Comparison of ENCODE assay signal across 26 cellular contexts in genomic region chr6:131054392-131055250, GRCh38. TPM values are rescaled to one million over a fixed set of nuclear protein-coding genes. Genes with fewer than 3 reads are reported as not detected.
DNase-seq lines count a peak whose midpoint lies in the region; ATAC-seq, FAIRE-seq and TF ChIP-seq lines count a peak whose summit lies in the region.
"Had no signal": no experiment of that assay in that cellular context is flagged by ENCODE, and none has a peak within 500 bp of the region (broad histone marks: within the 10 kb centered on the region; RNA-seq: fewer than 3 reads in every experiment).

No MANE protein-coding gene starts in this region.

- TF ChIP-seq CTCF in Calu3 (IDR thresholded peaks at IDR 0.05; ENCODE audit: unreplicated experiment) (no peak), PC-9 (conservative IDR thresholded peaks at IDR 0.05) (no peak), mammary epithelial cell (conservative IDR thresholded peaks at IDR 0.05 in 1 of 2, IDR thresholded peaks at IDR 0.05 in 1 of 2; ENCODE audit: extremely low read depth in 1 of 2, insufficient read depth in 1 of 2, low read depth in 1 of 2, low read length in 2 of 2) (no peak), keratinocyte (optimal IDR thresholded peaks at IDR 0.05 in 1 of 3, IDR thresholded peaks at IDR 0.05 in 1 of 3, conservative IDR thresholded peaks at IDR 0.05 in 1 of 3; ENCODE audit: extremely low read depth in 1 of 3, insufficient read depth in 2 of 3, low read length in 3 of 3) (no peak), prostate gland (IDR thresholded peaks at IDR 0.05) (no peak)

- peaks cover 41% of the 10 kb centered on the region for H3K4me1 Mint-ChIP-seq in Calu3 (ENCODE audit: low read depth, unreplicated experiment)
- H3K4me1 Mint-ChIP-seq: activated CD4-positive, alpha-beta T cell treated with anti-CD3 and anti-CD28 coated beads, Interleukin-2, amount 10 ng/mL, durations not matched to agents 7 days and 5 days; activated CD8-positive, alpha-beta memory T cell treated with anti-CD3 and anti-CD28 coated beads, Interleukin-2, amount 10 ng/mL, durations not matched to agents 7 days and 5 days; activated naive CD4-positive, alpha-beta T cell treated with anti-CD3 and anti-CD28 coated beads, Interleukin-2, amount 50 U/mL, for 24 hours had no signal

- no peak overlapping the region for H2AFZ ChIP-seq in PC-9
- H2AFZ ChIP-seq in mammary epithelial cell (ENCODE audit: low read depth, low read length): no peak overlapping the region
- H2AFZ ChIP-seq in keratinocyte (ENCODE audit: control insufficient read depth, low read length): no peak overlapping the region
- H2AFZ ChIP-seq: GM23338 had no signal

- CTCF ChIA-PET in Calu3 (lab: Charles Lee) (no interaction called here), PC-9 (lab: Charles Lee) (no interaction called here), mammary epithelial cell (lab: Charles Lee; ENCODE audit: low non-redundant PET) (no interaction called here)

- ATAC-seq in GM21786 (IDR thresholded peaks at IDR 0.05; ENCODE audit: unreplicated experiment) (no peak), HG02852 (IDR thresholded peaks at IDR 0.05; ENCODE audit: unreplicated experiment) (no peak)
- ATAC-seq: activated CD8-positive, alpha-beta memory T cell treated with anti-CD3 and anti-CD28 coated beads, Interleukin-2, amount 10 ng/mL, durations not matched to agents 7 days and 5 days; GM23338; left lobe of liver; natural killer cell treated with Interleukin-12 subunit alpha and Interleukin-12 subunit beta and Interleukin-15 and Interleukin-18, amount 100 ng/mL, for 72 hours; right cardiac atrium had no signal

- DNase-seq in Calu3: no peak
- DNase-seq in PC-9: no peak
- peak; percentile 67 for DNase-seq in mammary epithelial cell
- DNase-seq in keratinocyte (ENCODE audit: low read depth, low spot score): peak; percentile 45
- no peak for DNase-seq in inferior parietal cortex (ENCODE audit: extremely low spot score)
- DNase-seq in prostate gland (ENCODE audit: low spot score): no peak
- DNase-seq: activated CD4-positive, alpha-beta T cell treated with anti-CD3 and anti-CD28 coated beads, Interleukin-2, amount 10 ng/mL, durations not matched to agents 7 days and 5 days; activated CD8-positive, alpha-beta memory T cell treated with anti-CD3 and anti-CD28 coated beads, Interleukin-2, amount 10 ng/mL, durations not matched to agents 7 days and 5 days; DMS 273 treated with DMSO at 0.1 percent for 48 hours; MM.1S; NCI-H1417; NCI-H2081; NCI-H446 treated with DMSO at 0.1 percent for 48 hours; ovary had no signal

- H3F3A ChIP-seq in PC-9 (ENCODE audit: insufficient read depth, low read depth): 0 out of 2 replicates have a peak, but pooled peaks cover 6% of the 10 kb centered on the region

- H4K20me1 ChIP-seq in PC-9 (ENCODE audit: insufficient read depth) (no peaks in the 10 kb centered on the region), mammary epithelial cell (ENCODE audit: insufficient read depth, low read length) (no peaks in the 10 kb centered on the region), keratinocyte (ENCODE audit: control insufficient read depth, extremely low read depth, insufficient read depth, low read length) (no peaks in the 10 kb centered on the region)

- peaks cover 35% of the 10 kb centered on the region for H3K9me3 ChIP-seq in PC-9 (ENCODE audit: insufficient read depth, low read depth)
- H3K9me3 ChIP-seq in mammary epithelial cell (replicated peaks; ENCODE audit: insufficient read depth, low read length): peaks cover 23% of the 10 kb centered on the region
- H3K9me3 ChIP-seq in keratinocyte (ENCODE audit: control insufficient read depth, low read depth, low read length): peaks cover 16% of the 10 kb centered on the region
- peaks cover 4% of the 10 kb centered on the region for H3K9me3 ChIP-seq in prostate gland

- FAIRE-seq in keratinocyte (lab: Jason Lieb, UNC): no peak
- FAIRE-seq: endothelial cell of umbilical vein had no signal

- H3K36me3 ChIP-seq in PC-9 (ENCODE audit: low read depth) (no peaks in the 10 kb centered on the region), mammary epithelial cell (ENCODE audit: insufficient read depth, low read length) (no peaks in the 10 kb centered on the region), keratinocyte (ENCODE audit: control insufficient read depth in 2 of 2, extremely low read depth in 1 of 2, insufficient read depth in 2 of 2, low read length in 2 of 2) (no peaks in the 10 kb centered on the region), prostate gland (no peaks in the 10 kb centered on the region)
- H3K36me3 ChIP-seq: ascending aorta, ovary had no signal

- intact Hi-C loops in Calu3 (cut with micrococcal nuclease; ENCODE audit: unreplicated experiment) (no loop called here), PC-9 (cut with micrococcal nuclease; ENCODE audit: unreplicated experiment) (no loop called here), mammary epithelial cell (cut with micrococcal nuclease) (no loop called here), prostate gland (cut with DNase I) (no loop called here)

- H3K4me3 Mint-ChIP-seq in Calu3 (ENCODE audit: low read depth, unreplicated experiment): no peak overlapping the region
- H3K4me3 Mint-ChIP-seq: activated CD4-positive, alpha-beta T cell treated with anti-CD3 and anti-CD28 coated beads, Interleukin-2, amount 10 ng/mL, durations not matched to agents 7 days and 5 days; activated CD8-positive, alpha-beta memory T cell treated with anti-CD3 and anti-CD28 coated beads, Interleukin-2, amount 10 ng/mL, durations not matched to agents 7 days and 5 days; activated naive CD4-positive, alpha-beta T cell treated with anti-CD3 and anti-CD28 coated beads, Interleukin-2, amount 50 U/mL, for 24 hours; GM23338; natural killer cell treated with Interleukin-12 subunit alpha and Interleukin-12 subunit beta and Interleukin-15 and Interleukin-18, amount 100 ng/mL, for 72 hours; stimulated activated naive CD8-positive, alpha-beta T cell treated with anti-CD3 and anti-CD28 coated beads, Interleukin-15, Interleukin-2, amounts not matched to agents 100 ng/mL and 50 ng/mL, for 24 hours had no signal

- in situ Hi-C loops in mammary epithelial cell (cut with MboI; ENCODE audit: low sequenced_read_pairs in 2 of 2): no loop called here

- no peaks in the 10 kb centered on the region for H3K9me2 ChIP-seq in PC-9 (ENCODE audit: insufficient read depth)

- H3K27me3 ChIP-seq in PC-9 (ENCODE audit: insufficient read depth, low read depth) (no peaks in the 10 kb centered on the region), mammary epithelial cell (ENCODE audit: insufficient read depth, low read length) (no peaks in the 10 kb centered on the region), keratinocyte (ENCODE audit: control insufficient read depth, extremely low read depth, insufficient read depth, low read length) (no peaks in the 10 kb centered on the region), prostate gland (replicated peaks; ENCODE audit: insufficient read depth) (no peaks in the 10 kb centered on the region)
- H3K27me3 ChIP-seq: ascending aorta, ovary, SJCRH30, tibial nerve had no signal

- H3K36me3 Mint-ChIP-seq in Calu3 (ENCODE audit: insufficient read depth, unreplicated experiment): peaks cover 36% of the 10 kb centered on the region

- dilution Hi-C loops in mammary epithelial cell (cut with HindIII; ENCODE audit: low sequenced_read_pairs) (no loop called here), keratinocyte (cut with MboI; ENCODE audit: extremely low pct_ligation_motif_present, low sequenced_read_pairs) (no loop called here)

- WGBS in mammary epithelial cell (ENCODE audit: low coverage, missing lambda C conversion rate): 88% methylated on average over 6 of the region's 6 CpGs
- 97% methylated on average over 6 of the region's 6 CpGs for WGBS in prostate gland

- peak overlapping the region; percentile 42; the same call in 1 of the 2 replicates for H3K27ac ChIP-seq in PC-9
- H3K27ac ChIP-seq in mammary epithelial cell (ENCODE audit: insufficient read depth, low read depth, low read length): peak overlapping the region; percentile 78
- peak overlapping the region; percentile 76 for H3K27ac ChIP-seq in keratinocyte (ENCODE audit: control insufficient read depth, insufficient read depth, low read length)
- no peak overlapping the region for H3K27ac ChIP-seq in prostate gland
- H3K27ac ChIP-seq: ascending aorta, ovary, SJCRH30, tibial nerve had no signal

- H3K4me3 ChIP-seq in PC-9: no peak overlapping the region
- H3K4me3 ChIP-seq in mammary epithelial cell (replicated peaks in 1 of 3; ENCODE audit: insufficient read depth in 1 of 3, low read depth in 2 of 3, low read length in 3 of 3): no peak overlapping the region
- no peak overlapping the region for H3K4me3 ChIP-seq in keratinocyte (ENCODE audit: control insufficient read depth in 2 of 3, extremely low read depth in 1 of 3, insufficient read depth in 2 of 3, low read depth in 1 of 3, low read length in 3 of 3)
- H3K4me3 ChIP-seq in prostate gland: no peak overlapping the region
- H3K4me3 ChIP-seq: ascending aorta, GM23338, ovary, SJCRH30, tibial nerve had no signal

- H3K9me3 Mint-ChIP-seq in Calu3 (ENCODE audit: low read depth, unreplicated experiment): peaks cover 18% of the 10 kb centered on the region

- H3K27ac Mint-ChIP-seq in Calu3 (ENCODE audit: unreplicated experiment): peak overlapping the region; percentile 4
- H3K27ac Mint-ChIP-seq: activated CD4-positive, alpha-beta T cell treated with anti-CD3 and anti-CD28 coated beads, Interleukin-2, amount 10 ng/mL, durations not matched to agents 7 days and 5 days; activated CD8-positive, alpha-beta memory T cell treated with anti-CD3 and anti-CD28 coated beads, Interleukin-2, amount 10 ng/mL, durations not matched to agents 7 days and 5 days; activated naive CD4-positive, alpha-beta T cell treated with anti-CD3 and anti-CD28 coated beads, Interleukin-2, amount 50 U/mL, for 24 hours; GM23338; natural killer cell treated with Interleukin-12 subunit alpha and Interleukin-12 subunit beta and Interleukin-15 and Interleukin-18, amount 100 ng/mL, for 72 hours; stimulated activated naive CD8-positive, alpha-beta T cell treated with anti-CD3 and anti-CD28 coated beads, Interleukin-15, Interleukin-2, amounts not matched to agents 100 ng/mL and 50 ng/mL, for 24 hours had no signal

- no TSS peak for BruUV-seq in Calu3 (replicated peaks; lab: Mats Ljungman, UMichigan)
- BruUV-seq in PC-9 (replicated peaks; lab: Mats Ljungman, UMichigan): no TSS peak
- no TSS peak for BruUV-seq in mammary epithelial cell (replicated peaks; lab: Mats Ljungman, UMichigan)

- H3K4me1 ChIP-seq in PC-9 (replicated peaks; ENCODE audit: insufficient read depth) (peaks cover 7% of the 10 kb centered on the region), mammary epithelial cell (ENCODE audit: insufficient read depth, low read length) (peaks cover 24% of the 10 kb centered on the region), keratinocyte (ENCODE audit: control insufficient read depth, extremely low read depth, insufficient read depth, low read length) (peaks cover 17% of the 10 kb centered on the region), prostate gland (replicated peaks) (no peaks in the 10 kb centered on the region)
- H3K4me1 ChIP-seq: SJCRH30 had no signal

- H3K4me2 ChIP-seq in PC-9: no peak overlapping the region
- no peak overlapping the region for H3K4me2 ChIP-seq in mammary epithelial cell (ENCODE audit: insufficient read depth, low read depth, low read length)
- no peak overlapping the region for H3K4me2 ChIP-seq in keratinocyte (ENCODE audit: control insufficient read depth, extremely low read depth, insufficient read depth, low read depth, low read length)
- H3K4me2 ChIP-seq: GM23338 had no signal

- no peaks in the 10 kb centered on the region for H3K27me3 Mint-ChIP-seq in Calu3 (ENCODE audit: unreplicated experiment)
- H3K27me3 Mint-ChIP-seq: activated CD4-positive, alpha-beta T cell treated with anti-CD3 and anti-CD28 coated beads, Interleukin-2, amount 10 ng/mL, durations not matched to agents 7 days and 5 days; activated CD8-positive, alpha-beta memory T cell treated with anti-CD3 and anti-CD28 coated beads, Interleukin-2, amount 10 ng/mL, durations not matched to agents 7 days and 5 days; activated naive CD4-positive, alpha-beta T cell treated with anti-CD3 and anti-CD28 coated beads, Interleukin-2, amount 50 U/mL, for 24 hours; stimulated activated naive CD8-positive, alpha-beta T cell treated with anti-CD3 and anti-CD28 coated beads, Interleukin-15, Interleukin-2, amounts not matched to agents 100 ng/mL and 50 ng/mL, for 24 hours had no signal

- H3K9ac ChIP-seq in mammary epithelial cell (ENCODE audit: insufficient read depth, low read length) (no peak overlapping the region), keratinocyte (ENCODE audit: control insufficient read depth, extremely low read depth, insufficient read depth, low read length) (no peak overlapping the region)

- H3K79me2 ChIP-seq in PC-9 (ENCODE audit: low read depth) (peaks cover 8% of the 10 kb centered on the region; the same call in 1 of the 2 replicates), mammary epithelial cell (ENCODE audit: insufficient read depth, low read length) (peaks cover 52% of the 10 kb centered on the region), keratinocyte (ENCODE audit: control insufficient read depth, insufficient read depth, low read length) (peaks cover 14% of the 10 kb centered on the region)

- POLR2A ChIA-PET in PC-9 (lab: Charles Lee; ENCODE audit: unreplicated experiment): no interaction called here

- no peak for TF ChIP-seq POLR2A in prostate gland (IDR thresholded peaks at IDR 0.05)

- no peaks in the 10 kb centered on the region for H3K9me1 ChIP-seq in keratinocyte (ENCODE audit: control insufficient read depth, extremely low read depth, insufficient read depth, low read length)

RNA-seq across cellular contexts. Expression of gene EPB41L2, which starts 8.4 kb away (rescaled TPM):
- total RNA-seq in Calu3 (2022) (284 and 332 TPM in 2 replicates), PC-9 (2021) (59.1 and 67.4 TPM in 2 replicates), mammary epithelial cell (10 to 100 TPM in 1 of 2 donors, 1 to 10 TPM in 1; 6.8 to 52.2 TPM), prostate gland (100 to 1,000 TPM in 1 of 2 donors, 10 to 100 TPM in 1; 11.9 to 105 TPM)
- polyA plus RNA-seq in mammary epithelial cell (16.6 TPM), keratinocyte (9.7 to 23.8 TPM (median 22.0 TPM) in 3 replicates)
- polyA minus RNA-seq in mammary epithelial cell (57.6 TPM), keratinocyte (20.8 to 45.5 TPM (median 33.9 TPM) in 3 replicates)
- polyA plus RNA-seq in keratinocyte (2011; ENCODE audit: low read depth): 17.3 TPM
- 17.1 and 20.0 TPM in 2 replicates for polyA plus RNA-seq in keratinocyte (2011; cell fraction: cytosol; rRNA removed)
- 35.7 and 41.3 TPM in 2 replicates for polyA plus RNA-seq in keratinocyte (2011; cell fraction: nucleus; rRNA removed)
- polyA plus RNA-seq in keratinocyte (2012; ENCODE audit: low replicate concordance): 3.2 and 23.7 TPM in 2 replicates
- polyA minus RNA-seq in keratinocyte (2011; cell fraction: cytosol; rRNA and poly(A)+ RNA removed): 9.8 TPM
- polyA minus RNA-seq in keratinocyte (2011; cell fraction: nucleus; rRNA and poly(A)+ RNA removed): 16.9 and 40.1 TPM in 2 replicates

Comparison
In these comparisons a context has a peak if more than half of its experiments do, and no peak if none do; other contexts are left out.
1. DNase-seq: peak in mammary epithelial cell (single experiment) and keratinocyte (single experiment); none in Calu3 (single experiment), PC-9 (0 of 2), inferior parietal cortex (single experiment) and prostate gland (single experiment).
2. H3K27ac ChIP-seq: peak in PC-9 (single experiment), mammary epithelial cell (single experiment) and keratinocyte (single experiment); none in prostate gland (0 of 2).